Comparison of ENCODE assay signal across 8 cellular contexts in genomic region chr14:58331111-58331510, GRCh38. TPM values are rescaled to one million over a fixed set of nuclear protein-coding genes. Genes with fewer than 3 reads are reported as not detected.
DNase-seq lines count a peak whose midpoint lies in the region; ATAC-seq and TF ChIP-seq lines count a peak whose summit lies in the region.

No MANE protein-coding gene starts in this region.

- H3K4me3 Mint-ChIP-seq in GM23338: no peak overlapping the region

- WGBS in stomach, 5 donors: 2 to 6% (median 3%) methylated on average over 5 of the region's 5 CpGs

- H3K9me3 ChIP-seq in neuron (ENCODE audit: low read length): no peaks in the 10 kb centered on the region
- no peaks in the 10 kb centered on the region for H3K9me3 ChIP-seq in stomach

- no peaks in the 10 kb centered on the region for H3K79me2 ChIP-seq in GM23338 (replicated peaks; ENCODE audit: insufficient read depth)

- H4K20me1 ChIP-seq in GM23338 (replicated peaks; ENCODE audit: insufficient read depth): 0 out of 2 replicates have a peak, but pooled peaks cover 3% of the 10 kb centered on the region

- no peak for TF ChIP-seq EP300 in stomach (IDR thresholded peaks at IDR 0.05)

- H3K4me2 ChIP-seq in GM23338: no peak overlapping the region

- H2AFZ ChIP-seq in GM23338 (no peak overlapping the region), neuron (ENCODE audit: low read depth, low read length) (peak overlapping the region; percentile 76)

- peaks cover 8% of the 10 kb centered on the region; the same call in 2 of the 3 replicates for H3K36me3 Mint-ChIP-seq in GM23338 (ENCODE audit: low read depth)

- H3K27ac ChIP-seq in GM23338 (ENCODE audit: low read depth) (no peak overlapping the region), stomach (peak overlapping the region in 4 of 5 donors; percentile 39 to 55 (median 44))

- peak overlapping the region; percentile 84 for H3K27ac Mint-ChIP-seq in GM23338

- TF ChIP-seq CTCF in GM23338 (conservative IDR thresholded peaks at IDR 0.05; ENCODE audit: low read depth in 2 of 2) (no peak), foreskin fibroblast (IDR thresholded peaks at IDR 0.05; ENCODE audit: low read depth, low read length) (no peak), stomach (IDR thresholded peaks at IDR 0.05) (no peak)

- no peaks in the 10 kb centered on the region for H3F3A ChIP-seq in GM23338 (replicated peaks; ENCODE audit: low read depth)

- no peaks in the 10 kb centered on the region for H3K4me1 ChIP-seq in GM23338 (ENCODE audit: insufficient read depth)
- peaks cover 44% of the 10 kb centered on the region for H3K4me1 ChIP-seq in neuron (ENCODE audit: insufficient read depth, low read length)
- H3K4me1 ChIP-seq in stomach: peaks cover 5 to 30% (median 14%) of the 10 kb centered on the region in 4 donors

- DNase-seq in DMS53 (lab: John Stamatoyannopoulos, UW) (peak; percentile 98), GM23338 (ENCODE audit: low spot score) (peak; percentile 76), Kasumi-1 (lab: John Stamatoyannopoulos, UW) (peak; percentile 97 to 98), RPMI8226 (peak; percentile 96), foreskin fibroblast (peak; percentile 83 to 93), stomach (peak; percentile 87)
- peak; percentile 91 for DNase-seq in activated effector memory CD4-positive, alpha-beta T cell treated with anti-CD3 and anti-CD28 coated beads, Interleukin-2, amount 50 U/mL, for 16 hours

- H3K4me3 ChIP-seq in GM23338: no peak overlapping the region
- H3K4me3 ChIP-seq in foreskin fibroblast (ENCODE audit: low read depth in 1 of 2, low read length in 2 of 2): no peak overlapping the region
- H3K4me3 ChIP-seq in neuron (ENCODE audit: low read length): peak overlapping the region; percentile 52
- H3K4me3 ChIP-seq in stomach: peak overlapping the region in 1 of 4 donors; percentile 19

- intact Hi-C loops in stomach (cut with DNase I; ENCODE audit: low total_unique reads): no loop called here

- no peaks in the 10 kb centered on the region for H3K9me3 Mint-ChIP-seq in GM23338

- H3K27me3 ChIP-seq in GM23338 (ENCODE audit: insufficient read depth) (no peaks in the 10 kb centered on the region), neuron (ENCODE audit: insufficient read depth, low read length) (no peaks in the 10 kb centered on the region), stomach (no peaks in the 10 kb centered on the region)

- ATAC-seq in GM23338: peak; percentile 55; the same call in 2 of the 3 replicates

- no peaks in the 10 kb centered on the region for H3K9me2 ChIP-seq in GM23338 (ENCODE audit: insufficient read depth)

- H3K4me1 Mint-ChIP-seq in GM23338: peaks cover 8% of the 10 kb centered on the region; the same call in 2 of the 3 replicates

- peaks cover 11% of the 10 kb centered on the region; the same call in 1 of the 2 replicates for H3K36me3 ChIP-seq in GM23338 (ENCODE audit: insufficient read depth)
- peaks cover 40% of the 10 kb centered on the region for H3K36me3 ChIP-seq in neuron (ENCODE audit: insufficient read depth, low read length)
- H3K36me3 ChIP-seq in stomach: peaks cover 7 to 63% (median 59%) of the 10 kb centered on the region in 4 donors

- no peak for TF ChIP-seq POLR2A in stomach (IDR thresholded peaks at IDR 0.05)

- no peaks in the 10 kb centered on the region for H3K27me3 Mint-ChIP-seq in GM23338 (ENCODE audit: insufficient read depth, low read depth, poor library complexity)

TF ChIP-seq in GM23338, 12 proteins besides CTCF, POLR2A, EP300 and RAD21 (continues in another document):
- no peak for TF ChIP-seq ZNF462 (CRISPR knock-in tag; IDR thresholded peaks at IDR 0.05)
- TF ChIP-seq REST (IDR thresholded peaks at IDR 0.05; ENCODE audit: unreplicated experiment): no peak
- no peak for TF ChIP-seq NANOG (IDR thresholded peaks at IDR 0.05; ENCODE audit: borderline replicate concordance)
- TF ChIP-seq JUNB (IDR thresholded peaks at IDR 0.05; ENCODE audit: unreplicated experiment): no peak
- TF ChIP-seq EZH2phosphoT487 (IDR thresholded peaks at IDR 0.05; ENCODE audit: unreplicated experiment): no peak
- no peak for TF ChIP-seq POLR2AphosphoS5 (IDR thresholded peaks at IDR 0.05; ENCODE audit: low read depth)
- no peak for TF ChIP-seq EZH2 (IDR thresholded peaks at IDR 0.05; ENCODE audit: low read depth, unreplicated experiment)
- no peak for TF ChIP-seq CREB1 (CRISPR knock-in tag; IDR thresholded peaks at IDR 0.05; ENCODE audit: low read depth)

RNA-seq across cellular contexts. Expression of gene ARID4A, which starts 32.8 kb away (rescaled TPM):
- total RNA-seq in GM23338 (2014; rRNA removed; shearing (Covaris generic)): 9.1 and 14.1 TPM in 2 replicates
- 10.8 and 25.4 TPM in 2 replicates for polyA plus RNA-seq in GM23338 (2016; fragmentation: Nextera tagmentation; extraction: Ambion mirVana)
- 10 to 100 TPM; 13.4 to 58.8 (median 15.8) TPM for total RNA-seq in stomach
- 1 to 10 TPM; 3.5 to 6.9 (median 4.2) TPM for polyA plus RNA-seq in stomach
